ENCODE assay signal across 28 cellular contexts in genomic region chr18:21090680-21091079, GRCh38.
"Had no signal": no experiment of that assay in that cellular context is flagged by ENCODE, and none has a peak within 500 bp of the region (broad histone marks: within the 10 kb centered on the region; RNA-seq: fewer than 3 reads in every experiment).

No MANE protein-coding gene starts in this region.

- ATAC-seq: activated CD4-positive, CD25-positive, alpha-beta regulatory T cell treated with anti-CD3 and anti-CD28 coated beads, Interleukin-2, amount 50 U/mL, for 24 hours; activated CD8-positive, alpha-beta T cell treated with anti-CD3 and anti-CD28 coated beads for 36 hours; activated T-cell treated with anti-CD3 and anti-CD28 coated beads, Interleukin-2, amount 50 U/mL, for 4 hours; activated T-helper 17 cell treated with anti-CD3 and anti-CD28 coated beads, Interleukin-2, amount 50 U/mL, for 72 hours; gastroesophageal sphincter; heart right ventricle; T-helper 17 cell had no signal

- H3K27ac ChIP-seq: brain microvascular endothelial cell, epithelial cell of prostate, esophagus squamous epithelium, gastroesophageal sphincter, heart right ventricle, WERI-Rb-1 had no signal

- H3K36me3 ChIP-seq: brain microvascular endothelial cell, gastroesophageal sphincter, heart right ventricle, WERI-Rb-1 had no signal

- H3K4me3 Mint-ChIP-seq: activated B cell treated with CpG ODN at 0.5 μM for 24 hours; activated CD8-positive, alpha-beta T cell treated with anti-CD3 and anti-CD28 coated beads for 36 hours; activated naive CD8-positive, alpha-beta T cell; activated T-cell treated with anti-CD3 and anti-CD28 coated beads, Interleukin-2, amount 50 U/mL, for 4 hours; activated T-helper 17 cell treated with anti-CD3 and anti-CD28 coated beads, Interleukin-2, amount 50 U/mL, for 72 hours; T-helper 17 cell; T-helper 2 cell treated with Interferon-gamma antibody and Interleukin-4, amounts not matched to agents 5 μg/mL and 100 μg/mL, for 36 hours had no signal

- H3K27ac Mint-ChIP-seq: activated B cell treated with CpG ODN at 0.5 μM for 24 hours; activated CD8-positive, alpha-beta T cell treated with anti-CD3 and anti-CD28 coated beads for 36 hours; activated T-helper 17 cell treated with anti-CD3 and anti-CD28 coated beads, Interleukin-2, amount 50 U/mL, for 72 hours; T-helper 17 cell; T-helper 2 cell treated with Interferon-gamma antibody and Interleukin-4, amounts not matched to agents 5 μg/mL and 100 μg/mL, for 36 hours had no signal

- H3K9me3 ChIP-seq: esophagus squamous epithelium, gastroesophageal sphincter had no signal

- H3K4me1 ChIP-seq: esophagus squamous epithelium had no signal

- H3K27me3 Mint-ChIP-seq: activated B cell treated with CpG ODN at 0.5 μM for 24 hours; activated CD8-positive, alpha-beta T cell treated with anti-CD3 and anti-CD28 coated beads for 36 hours; activated naive CD8-positive, alpha-beta T cell; activated T-helper 17 cell treated with anti-CD3 and anti-CD28 coated beads, Interleukin-2, amount 50 U/mL, for 72 hours; T-helper 17 cell had no signal

- H3K27me3 ChIP-seq: brain microvascular endothelial cell, esophagus squamous epithelium, gastroesophageal sphincter, heart right ventricle had no signal

- H3K4me3 ChIP-seq: esophagus squamous epithelium, gastroesophageal sphincter, heart right ventricle had no signal

- DNase-seq: activated B cell treated with CpG ODN at 0.5 μM for 24 hours; activated CD4-positive, alpha-beta T cell treated with anti-CD3 and anti-CD28 coated beads for 48 hours; activated CD4-positive, alpha-beta T cell treated with anti-CD3 and anti-CD28 coated beads, Interleukin-2, amount 50 U/mL, for 1 hour; activated CD4-positive, alpha-beta T cell treated with anti-CD3 and anti-CD28 coated beads, Interleukin-2, amount 50 U/mL, for 48 hours; activated CD8-positive, alpha-beta memory T cell treated with anti-CD3 and anti-CD28 coated beads for 24 hours; activated CD8-positive, alpha-beta T cell treated with anti-CD3 and anti-CD28 coated beads for 36 hours; activated effector memory CD4-positive, alpha-beta T cell treated with Interleukin-2 at 50 U/mL for 16 hours; activated gamma-delta T cell treated with Interleukin-2 at 50 U/mL for 16 hours; activated naive CD4-positive, alpha-beta T cell treated with anti-CD3 and anti-CD28 coated beads, Interleukin-2, amount 50 U/mL, for 16 hours; activated naive CD4-positive, alpha-beta T cell treated with Interleukin-2 at 50 U/mL for 16 hours; activated T-cell treated with anti-CD3 and anti-CD28 coated beads, Interleukin-2, amount 50 U/mL, for 4 hours; amniotic stem cell; anterior cingulate cortex; brain microvascular endothelial cell; cortex of kidney; effector CD8-positive, alpha-beta T cell; esophagus squamous epithelium; foreskin melanocyte; heart right ventricle; T-helper 17 cell; T1000; WERI-Rb-1 had no signal
